Comparison of ENCODE assay signal across 8 cellular contexts in genomic region chr3:51371943-51372557, GRCh38.
DNase-seq lines count a peak whose midpoint lies in the region; ATAC-seq and TF ChIP-seq lines count a peak whose summit lies in the region.

No MANE protein-coding gene starts in this region.

- H3K4me1 ChIP-seq in parathyroid adenoma: no peaks in the 10 kb centered on the region

- H3K27ac ChIP-seq in parathyroid adenoma: no peak overlapping the region

- H3K4me3 ChIP-seq in GM12875 (ENCODE audit: low read depth, low read length): no peak overlapping the region
- H3K4me3 ChIP-seq in parathyroid adenoma (ENCODE audit: low read depth, low read length): no peak overlapping the region

- H3K9me3 ChIP-seq in parathyroid adenoma (ENCODE audit: control insufficient read depth, low read length): no peaks in the 10 kb centered on the region

- no peaks in the 10 kb centered on the region for H3K27me3 ChIP-seq in parathyroid adenoma (ENCODE audit: control insufficient read depth, insufficient read depth, low read length)

- DNase-seq in AML-193 (lab: John Stamatoyannopoulos, UW) (peak; percentile 36 to 65), NCI-H526 (lab: John Stamatoyannopoulos, UW) (peak; percentile 18 to 69), foreskin melanocyte (peak; percentile 52)
- peak; percentile 16 for DNase-seq in activated effector memory CD4-positive, alpha-beta T cell treated with Interleukin-2 at 50 U/mL for 16 hours

- no peak overlapping the region for H2AFZ ChIP-seq in parathyroid adenoma

- TF ChIP-seq CTCF in GM12875 (IDR thresholded peaks at IDR 0.05; ENCODE audit: borderline replicate concordance, insufficient read depth, low read depth, low read length) (peak; percentile 63), parathyroid adenoma (IDR thresholded peaks at IDR 0.05) (peak; percentile 60)

- no peak for ATAC-seq in HG02938 (IDR thresholded peaks at IDR 0.05; ENCODE audit: unreplicated experiment)
- ATAC-seq in HG03108 (IDR thresholded peaks at IDR 0.05; ENCODE audit: unreplicated experiment): no peak

- H3K4me2 ChIP-seq in parathyroid adenoma (ENCODE audit: low read length): no peak overlapping the region

- H3K79me2 ChIP-seq in parathyroid adenoma: no peaks in the 10 kb centered on the region

- H3K9ac ChIP-seq in parathyroid adenoma: no peak overlapping the region

- H3K36me3 ChIP-seq in parathyroid adenoma (ENCODE audit: control insufficient read depth, insufficient read depth, low read length): no peaks in the 10 kb centered on the region
